ENCODE assay signal across 8 cellular contexts in the genomic region with DNA sequence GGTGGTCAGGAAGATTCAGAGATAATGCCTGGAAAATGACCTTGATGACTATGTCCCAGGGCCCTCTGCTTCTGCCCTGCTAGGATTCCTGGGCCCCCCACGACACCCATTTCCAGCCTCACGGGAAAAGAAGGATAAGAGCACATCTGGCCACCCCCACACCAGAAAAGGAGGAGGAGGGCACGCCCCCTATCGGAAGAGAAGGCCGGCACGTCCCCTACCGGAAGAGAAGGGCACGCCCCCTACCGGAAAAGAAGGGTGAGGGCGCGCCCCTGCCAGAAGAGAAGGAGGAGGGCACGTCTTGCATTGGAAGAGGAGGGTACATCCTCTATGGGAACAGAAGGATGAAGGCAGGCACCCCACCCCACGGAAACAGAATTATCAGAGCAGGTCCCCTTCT.
A peak's percentile ranks its signal among the peaks of the same experiment; 100 is the strongest.
DNase-seq lines count a peak whose midpoint lies in the region; ATAC-seq and TF ChIP-seq lines count a peak whose summit lies in the region.

No MANE protein-coding gene starts in this region.

- H3K14ac ChIP-seq in mesenchymal stem cell (ENCODE audit: low read length in 2 of 2), result no peak overlapping the region

- no peak overlapping the region for H3K9ac ChIP-seq in mesenchymal stem cell (ENCODE audit: low read length)

- H3K4me3 ChIP-seq in HFF-Myc (replicated peaks; ENCODE audit: low read depth, low read length) (no peak overlapping the region), astrocyte of the cerebellum (ENCODE audit: low read depth, low read length) (no peak overlapping the region), mesenchymal stem cell (ENCODE audit: insufficient read depth in 1 of 2, low read depth in 1 of 2, low read length in 2 of 2) (no peak overlapping the region), stomach (peak overlapping the region in 1 of 4 donors; percentile 9)

- H2BK120ac ChIP-seq in mesenchymal stem cell (ENCODE audit: low read depth, low read length), result no peak overlapping the region

- no peak overlapping the region for H2BK15ac ChIP-seq in mesenchymal stem cell (ENCODE audit: low read depth, poor library complexity, severe bottlenecking)

- peak; percentile 78 for TF ChIP-seq CTCF in HFF-Myc (IDR thresholded peaks at IDR 0.05; ENCODE audit: low read depth, low read length, missing control alignments)
- peak; percentile 19 for TF ChIP-seq CTCF in astrocyte of the cerebellum (IDR thresholded peaks at IDR 0.05; ENCODE audit: low read depth, low read length, missing control alignments)
- peak in 3 of 7 experiments; percentile 15 to 76 (median 39) for TF ChIP-seq CTCF in stomach (IDR thresholded peaks at IDR 0.05)

- H2BK5ac ChIP-seq in mesenchymal stem cell (ENCODE audit: low read depth, low read length, poor library complexity, severe bottlenecking), result no peak overlapping the region

- no peak for TF ChIP-seq EP300 in stomach (IDR thresholded peaks at IDR 0.05)

- H3K4me1 ChIP-seq in mesenchymal stem cell (ENCODE audit: control insufficient read depth, insufficient read depth, low read depth, low read length), result no peaks in the 10 kb centered on the region
- H3K4me1 ChIP-seq in stomach, result peaks cover 0 to 7% (median 0%) of the 10 kb centered on the region in 4 donors

- H2AFZ ChIP-seq in mesenchymal stem cell (ENCODE audit: low read depth, low read length), result peak overlapping the region; percentile 36

- H3K27me3 ChIP-seq in mesenchymal stem cell (ENCODE audit: control insufficient read depth in 1 of 2, insufficient read depth in 1 of 2, low read length in 2 of 2) (peaks cover 0 to 14% of the 10 kb centered on the region in 2 experiments), stomach (peaks cover 0 to 24% (median 0%) of the 10 kb centered on the region in 3 donors)

- H2BK12ac ChIP-seq in mesenchymal stem cell (ENCODE audit: low read length in 2 of 2), result no peak overlapping the region

- DNase-seq in AG08396 (ENCODE audit: low spot score) (peak; percentile 71), HFF-Myc (ENCODE audit: extremely low read depth, low read depth) (no peak), T-helper 2 cell (peak in 4 of 5 experiments; percentile 23 to 75 (median 33)), astrocyte of the cerebellum (ENCODE audit: low read depth) (no peak), mesenchymal stem cell (peak; percentile 10), stomach (peak; percentile 73), NOMO-1 treated with dmso at 0.1 percent for 144 hours (lab: John Stamatoyannopoulos, UW; ENCODE audit: unreplicated experiment) (no peak)

- H3K36me3 ChIP-seq in mesenchymal stem cell (ENCODE audit: control insufficient read depth in 1 of 2, insufficient read depth in 2 of 2, low read depth in 1 of 2, low read length in 2 of 2), result peaks cover 0 to 26% of the 10 kb centered on the region in 2 experiments
- H3K36me3 ChIP-seq in stomach, result no peaks in the 10 kb centered on the region

- no peak overlapping the region for H3K4me2 ChIP-seq in mesenchymal stem cell (ENCODE audit: low read length, poor library complexity, severe bottlenecking)

- WGBS in mesenchymal stem cell, result 13% methylated on average over 11 of the region's 13 CpGs
- 7 to 34% (median 14%) methylated on average over 12 to 13 of the region's 13 CpGs for WGBS in stomach, 5 donors

- no peaks in the 10 kb centered on the region for H3K79me1 ChIP-seq in mesenchymal stem cell (replicated peaks; ENCODE audit: low read length, poor library complexity, severe bottlenecking)

- no peak for ATAC-seq in GM21723 (IDR thresholded peaks at IDR 0.05; ENCODE audit: unreplicated experiment)

- H3K4ac ChIP-seq in mesenchymal stem cell (ENCODE audit: low read depth in 1 of 2, low read length in 2 of 2), result no peak overlapping the region

- TF ChIP-seq POLR2A in stomach (IDR thresholded peaks at IDR 0.05), result no peak

- H3K18ac ChIP-seq in mesenchymal stem cell (ENCODE audit: low read depth in 1 of 2, low read length in 2 of 2), result no peak overlapping the region

- no peak overlapping the region for H3K23ac ChIP-seq in mesenchymal stem cell (ENCODE audit: low read length in 2 of 2)

- H3K9me3 ChIP-seq in mesenchymal stem cell (ENCODE audit: control insufficient read depth, low read length) (peaks cover 10% of the 10 kb centered on the region), stomach (peaks cover 0 to 16% (median 9%) of the 10 kb centered on the region in 4 donors)

- intact Hi-C loops in stomach (cut with DNase I; ENCODE audit: low total_unique reads), result no loop called here

- H4K91ac ChIP-seq in mesenchymal stem cell (ENCODE audit: low read length), result no peak overlapping the region

- no peak overlapping the region for H2AK5ac ChIP-seq in mesenchymal stem cell (ENCODE audit: low read length, severe bottlenecking)

- H3K27ac ChIP-seq in mesenchymal stem cell (ENCODE audit: low read length, poor library complexity, severe bottlenecking) (no peak overlapping the region), stomach (no peak overlapping the region)

- in situ Hi-C loops in astrocyte of the cerebellum (cut with HindIII; ENCODE audit: low sequenced_read_pairs), result loop anchor here (25.0 kb wide), 1 partner anchor 172 kb away; no protein-coding TSS in a partner anchor

- H4K8ac ChIP-seq in mesenchymal stem cell (ENCODE audit: low read length), result no peak overlapping the region

Comparison
In these comparisons a context has a peak if more than half of its experiments do, and no peak if none do; other contexts are left out.
1. DNase-seq: peak in AG08396 (single experiment), T-helper 2 cell (4 of 5), mesenchymal stem cell (single experiment) and stomach (single experiment); none in HFF-Myc (single experiment), astrocyte of the cerebellum (single experiment) and NOMO-1 treated with dmso at 0.1 percent for 144 hours (single experiment).